In the genomic region with DNA sequence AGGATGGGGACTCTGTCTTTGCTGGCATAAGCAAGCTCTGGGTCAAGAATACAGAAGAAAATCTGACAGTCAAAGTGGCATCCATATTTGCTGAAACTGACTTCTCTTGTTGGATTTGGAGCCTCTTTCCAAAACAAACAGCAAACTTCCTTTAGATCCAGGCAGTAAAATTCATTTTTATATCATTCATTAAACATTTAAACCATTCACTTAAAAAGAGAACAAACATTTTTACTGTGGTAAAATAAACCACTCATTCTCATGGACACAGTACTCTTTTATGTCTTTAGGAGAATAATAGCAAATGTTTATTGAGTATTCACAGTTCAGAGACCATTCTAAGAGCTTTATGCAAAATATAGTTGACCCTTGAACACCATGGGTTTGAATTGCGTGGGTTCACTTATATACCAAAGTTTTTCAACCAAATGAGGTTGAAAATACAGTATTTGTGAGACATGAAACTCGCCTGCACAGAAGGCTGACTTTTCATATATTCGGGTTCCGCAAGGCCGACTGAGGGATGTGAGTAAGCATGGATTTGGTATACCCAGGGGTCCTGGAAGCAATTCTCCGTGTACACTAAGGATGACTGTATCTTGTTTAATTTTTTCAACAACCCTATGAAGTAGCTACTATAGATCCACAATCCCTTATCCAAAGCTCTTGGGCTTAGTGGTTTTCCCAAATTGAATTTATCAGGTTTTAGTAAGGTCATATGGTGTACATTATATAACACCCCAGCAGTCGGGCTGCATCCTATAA, we compare ENCODE assay signal across 24 cellular contexts.
"Had no signal": no experiment of that assay in that cellular context is flagged by ENCODE, and none has a peak within 500 bp of the region (broad histone marks: within the 10 kb centered on the region; RNA-seq: fewer than 3 reads in every experiment).

No MANE protein-coding gene starts in this region.

- H3K9me3 ChIP-seq: body of pancreas, gastrocnemius medialis, pancreas, psoas muscle, right atrium auricular region, stomach, suprapubic skin, tibial nerve had no signal

- H3K4me3 ChIP-seq: body of pancreas, cardiac muscle cell, gastrocnemius medialis, pancreas, psoas muscle, right atrium auricular region, stomach, suprapubic skin, tibial nerve had no signal

- ATAC-seq: body of pancreas; gastrocnemius medialis; left ventricle myocardium superior; natural killer cell treated with Interleukin-12 subunit alpha and Interleukin-12 subunit beta and Interleukin-15 and Interleukin-18, amount 100 ng/mL, for 72 hours; pancreas; psoas muscle; stimulated activated memory B cell treated with anti-CD40 and anti-IgM and Interleukin-4, amounts not matched to agents 10 μg/mL and 1 μg/mL and 100 μg/mL, for 72 hours had no signal

- H3K36me3 ChIP-seq: cardiac muscle cell, gastrocnemius medialis, pancreas, right atrium auricular region, stomach, suprapubic skin, tibial nerve had no signal

- H3K4me3 Mint-ChIP-seq: activated CD4-positive, alpha-beta memory T cell treated with anti-CD3 and anti-CD28 coated beads for 36 hours; activated naive CD4-positive, alpha-beta T cell treated with anti-CD3 and anti-CD28 coated beads, Interleukin-2, amount 50 U/mL, for 24 hours; activated T-helper 1 cell treated with anti-CD3 and anti-CD28 coated beads, Interleukin-12 subunit alpha, Interleukin-12 subunit beta, Interleukin-2, Interleukin-4 antibody, amounts not matched to agents 30 ng/mL and 10 ng/mL and 1 ng/mL, durations not matched to agents 14 hours and 24 hours and 36 hours; natural killer cell treated with Interleukin-12 subunit alpha and Interleukin-12 subunit beta and Interleukin-15 and Interleukin-18, amount 100 ng/mL, for 72 hours; stimulated activated memory B cell treated with anti-CD40 and anti-IgM and Interleukin-4, amounts not matched to agents 10 μg/mL and 1 μg/mL and 100 μg/mL, for 72 hours; T-helper 1 cell treated with Interleukin-12 subunit alpha and Interleukin-12 subunit beta and Interleukin-4 antibody, amounts not matched to agents 30 μg/mL and 1 μg/mL, for 36 hours had no signal

- DNase-seq: activated CD4-positive, alpha-beta memory T cell treated with anti-CD3 and anti-CD28 coated beads for 36 hours; activated CD4-positive, alpha-beta T cell treated with anti-CD3 and anti-CD28 coated beads for 48 hours; activated gamma-delta T cell treated with Interleukin-2 at 50 U/mL for 16 hours; anterior cingulate cortex; body of pancreas; gastrocnemius medialis; hippocampal formation; left ventricle myocardium superior; mammary epithelial cell; midbrain; pancreas; psoas muscle; stimulated activated CD4-positive, alpha-beta T cell treated with anti-CD3 and anti-CD28 coated beads, Interleukin-12 subunit alpha, Interleukin-12 subunit beta, amount 100 ng/mL, for 4 hours; stimulated activated CD4-positive, alpha-beta T cell treated with anti-CD3 and anti-CD28 coated beads, Interleukin-2, amount 100 ng/mL, for 24 hours; stomach had no signal

- H3K27ac ChIP-seq: body of pancreas, cardiac muscle cell, gastrocnemius medialis, pancreas, psoas muscle, right atrium auricular region, stomach, suprapubic skin, tibial nerve had no signal

- H3K27me3 ChIP-seq: body of pancreas, cardiac muscle cell, gastrocnemius medialis, pancreas, right atrium auricular region, stomach, suprapubic skin, tibial nerve had no signal

- H3K27ac Mint-ChIP-seq: activated CD4-positive, alpha-beta memory T cell treated with anti-CD3 and anti-CD28 coated beads for 36 hours; activated naive CD4-positive, alpha-beta T cell treated with anti-CD3 and anti-CD28 coated beads, Interleukin-2, amount 50 U/mL, for 24 hours; activated T-helper 1 cell treated with anti-CD3 and anti-CD28 coated beads, Interleukin-12 subunit alpha, Interleukin-12 subunit beta, Interleukin-2, Interleukin-4 antibody, amounts not matched to agents 30 ng/mL and 10 ng/mL and 1 ng/mL, durations not matched to agents 14 hours and 24 hours and 36 hours; natural killer cell treated with Interleukin-12 subunit alpha and Interleukin-12 subunit beta and Interleukin-15 and Interleukin-18, amount 100 ng/mL, for 72 hours; stimulated activated memory B cell treated with anti-CD40 and anti-IgM and Interleukin-4, amounts not matched to agents 10 μg/mL and 1 μg/mL and 100 μg/mL, for 72 hours; T-helper 1 cell treated with Interleukin-12 subunit alpha and Interleukin-12 subunit beta and Interleukin-4 antibody, amounts not matched to agents 30 μg/mL and 1 μg/mL, for 36 hours had no signal

- H3K27me3 Mint-ChIP-seq: activated CD4-positive, alpha-beta memory T cell treated with anti-CD3 and anti-CD28 coated beads for 36 hours; activated naive CD4-positive, alpha-beta T cell treated with anti-CD3 and anti-CD28 coated beads, Interleukin-2, amount 50 U/mL, for 24 hours; natural killer cell treated with Interleukin-12 subunit alpha and Interleukin-12 subunit beta and Interleukin-15 and Interleukin-18, amount 100 ng/mL, for 72 hours had no signal

- H3K4me1 Mint-ChIP-seq: stimulated activated memory B cell treated with anti-CD40 and anti-IgM and Interleukin-4, amounts not matched to agents 10 μg/mL and 1 μg/mL and 100 μg/mL, for 72 hours had no signal

- H3K36me3 Mint-ChIP-seq: activated CD4-positive, alpha-beta memory T cell treated with anti-CD3 and anti-CD28 coated beads for 36 hours; stimulated activated memory B cell treated with anti-CD40 and anti-IgM and Interleukin-4, amounts not matched to agents 10 μg/mL and 1 μg/mL and 100 μg/mL, for 72 hours had no signal
